27 cellular contexts compared by ENCODE assay signal in genomic region chr12:24711056-24711455, GRCh38.
"Had no signal": no experiment of that assay in that cellular context is flagged by ENCODE, and none has a peak within 500 bp of the region (broad histone marks: within the 10 kb centered on the region; RNA-seq: fewer than 3 reads in every experiment).

No MANE protein-coding gene starts in this region.

- ATAC-seq: effector memory CD8-positive, alpha-beta T cell; heart right ventricle; left ventricle myocardium superior; lower lobe of right lung; natural killer cell; pancreas; right lobe of liver had no signal

- H3K4me1 Mint-ChIP-seq: immature natural killer cell, memory B cell, natural killer cell had no signal

- H3K36me3 ChIP-seq: esophagus squamous epithelium, heart right ventricle, lower lobe of right lung, neutrophil, pancreas, right lobe of liver, stomach, thyroid gland, vagina had no signal

- H3K4me3 Mint-ChIP-seq: effector memory CD8-positive, alpha-beta T cell; immature natural killer cell; memory B cell; natural killer cell had no signal

- H3K9me3 Mint-ChIP-seq: effector memory CD8-positive, alpha-beta T cell; immature natural killer cell; memory B cell; natural killer cell had no signal

- H3K4me3 ChIP-seq: coronary artery, esophagus squamous epithelium, heart right ventricle, lower lobe of right lung, pancreas, right lobe of liver, stomach, thyroid gland, vagina had no signal

- H3K27ac ChIP-seq: coronary artery, esophagus squamous epithelium, heart right ventricle, lower lobe of right lung, neutrophil, pancreas, right lobe of liver, stomach, thyroid gland, vagina had no signal

- DNase-seq: dermis blood vessel endothelial cell; effector memory CD8-positive, alpha-beta T cell; erythroblast; esophagus squamous epithelium; foreskin melanocyte; glutamatergic neuron; heart right ventricle; hypothalamus; immature natural killer cell; left ventricle myocardium superior; lower lobe of right lung; natural killer cell; pancreas; right lobe of liver; small intestine; stimulated activated CD4-positive, alpha-beta T cell treated with anti-CD3 and anti-CD28 coated beads, Interleukin-12 subunit alpha, Interleukin-12 subunit beta, amount 100 ng/mL, for 4 hours; stimulated activated CD4-positive, alpha-beta T cell treated with anti-CD3 and anti-CD28 coated beads, Interleukin-1b, Interleukin-23, amount 100 ng/mL, for 48 hours; stimulated activated CD4-positive, alpha-beta T cell treated with anti-CD3 and anti-CD28 coated beads, Interleukin-4, amount 100 ng/mL, for 1 hour; stimulated activated CD8-positive, alpha-beta memory T cell treated with anti-CD3 and anti-CD28 coated beads, Interleukin-4, amount 100 ng/mL, for 48 hours; stimulated activated naive CD4-positive, alpha-beta T cell treated with Interleukin-2 at 50 U/mL for 16 hours; stomach; thyroid gland; trophoblast cell had no signal

- H3K27ac Mint-ChIP-seq: effector memory CD8-positive, alpha-beta T cell; immature natural killer cell; memory B cell; natural killer cell had no signal

- H3K36me3 Mint-ChIP-seq: immature natural killer cell, memory B cell, natural killer cell had no signal

- H3K4me1 ChIP-seq: esophagus squamous epithelium, lower lobe of right lung, pancreas, right lobe of liver, stomach, thyroid gland, vagina had no signal

- H3K9me3 ChIP-seq: esophagus squamous epithelium, heart right ventricle, lower lobe of right lung, neutrophil, pancreas, right lobe of liver, stomach, thyroid gland, vagina had no signal

- H3K27me3 ChIP-seq: esophagus squamous epithelium, heart right ventricle, neutrophil, pancreas, right lobe of liver, stomach, thyroid gland, vagina had no signal

- H3K27me3 Mint-ChIP-seq: effector memory CD8-positive, alpha-beta T cell; memory B cell had no signal
